ENCODE assay signal across 8 cellular contexts in genomic region chr13:23579886-23580706, GRCh38. TPM values are rescaled to one million over a fixed set of nuclear protein-coding genes. Genes with fewer than 3 reads are reported as not detected.
DNase-seq lines count a peak whose midpoint lies in the region; ATAC-seq, FAIRE-seq and TF ChIP-seq lines count a peak whose summit lies in the region.

No MANE protein-coding gene starts in this region.

- H3K4me1 ChIP-seq in Peyer's patch = peaks cover 0 to 10% (median 3%) of the 10 kb centered on the region in 4 donors

- no peaks in the 10 kb centered on the region for H3K36me3 ChIP-seq in Peyer's patch

- H3K4me3 ChIP-seq in Peyer's patch (peak overlapping the region; percentile 50 to 73 (median 61)), fibroblast of pulmonary artery (replicated peaks; ENCODE audit: low read depth, low read length) (peak overlapping the region; percentile 79), retinal pigment epithelial cell (ENCODE audit: low read length) (peak overlapping the region; percentile 87)

- H3K27ac ChIP-seq in Peyer's patch = no peak overlapping the region

- no peak for TF ChIP-seq CTCF in Peyer's patch (IDR thresholded peaks at IDR 0.05)
- TF ChIP-seq CTCF in fibroblast of pulmonary artery (IDR thresholded peaks at IDR 0.05; ENCODE audit: low read length, missing control alignments) = no peak
- TF ChIP-seq CTCF in retinal pigment epithelial cell (conservative IDR thresholded peaks at IDR 0.05; ENCODE audit: low read depth, low read length) = no peak

- FAIRE-seq in GM18507 (lab: Jason Lieb, UNC) = peak; percentile 35

- H3K9me3 ChIP-seq in Peyer's patch = no peaks in the 10 kb centered on the region

- TF ChIP-seq POLR2A in Peyer's patch (IDR thresholded peaks at IDR 0.05) = no peak

- DNase-seq in GM18507 (ENCODE audit: extremely low spot score, insufficient read length, low read depth) (no peak), Peyer's patch (no peak), fibroblast of pulmonary artery (ENCODE audit: low read depth) (no peak), retinal pigment epithelial cell (ENCODE audit: low read depth) (no peak), DMS79 (lab: John Stamatoyannopoulos, UW) (no peak), DMS153 (lab: John Stamatoyannopoulos, UW) (no peak)

- no peaks in the 10 kb centered on the region for H3K27me3 ChIP-seq in Peyer's patch

- no peak for ATAC-seq in HG03442 (IDR thresholded peaks at IDR 0.05; ENCODE audit: unreplicated experiment)
- no peak for ATAC-seq in GM21576 (IDR thresholded peaks at IDR 0.05; ENCODE audit: unreplicated experiment)

RNA-seq across cellular contexts. Expression of gene TNFRSF19, which starts 9.9 kb away (rescaled TPM):
- total RNA-seq in Peyer's patch = 1 to 10 TPM in 2 of 4 donors, under 1 TPM in 1, not detected in 1; 0.94 to 1.7 (median 1.2) TPM
